In the genomic region with DNA sequence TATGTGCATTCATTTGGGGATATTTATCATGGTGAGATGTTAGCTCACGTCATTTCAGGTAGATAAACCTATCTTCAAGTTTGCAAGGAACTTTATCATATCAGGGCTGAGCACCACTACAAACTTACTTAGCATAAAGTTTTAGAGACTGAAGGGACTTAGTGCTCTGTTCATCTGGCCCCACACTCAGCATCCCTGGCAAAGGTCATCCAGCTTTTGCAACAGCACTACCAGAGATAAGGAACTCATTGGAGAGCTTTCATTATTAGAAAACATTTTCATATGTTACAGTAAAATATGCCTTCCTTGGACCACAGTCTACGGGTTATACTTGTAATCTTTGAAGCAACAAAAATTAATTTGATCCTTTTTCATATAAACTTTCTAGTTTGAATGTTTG, we compare ENCODE assay signal across 10 cellular contexts.
"Had no signal": no experiment of that assay in that cellular context is flagged by ENCODE, and none has a peak within 500 bp of the region (broad histone marks: within the 10 kb centered on the region; RNA-seq: fewer than 3 reads in every experiment).

No MANE protein-coding gene starts in this region.

- H3K4me1 ChIP-seq: HAP-1 had no signal

- H3K4me3 ChIP-seq: GM23248, HAP-1, K562 had no signal

- ATAC-seq: HCT116, HepG2, K562 had no signal

- H3K36me3 ChIP-seq: HAP-1 had no signal

- H3K27ac ChIP-seq: GM23248, HL-60 had no signal

- DNase-seq: GM23248, GOT3, H7, HFFc6, IMR-90 had no signal

- H3K9me3 ChIP-seq: HAP-1 had no signal
